In genomic region chr17:33292184-33292980, GRCh38 we compare ENCODE assay signal across 8 cellular contexts. TPM values are rescaled to one million over a fixed set of nuclear protein-coding genes. Genes with fewer than 3 reads are reported as not detected.
A peak's percentile ranks its signal among the peaks of the same experiment; 100 is the strongest.
DNase-seq lines count a peak whose midpoint lies in the region; ATAC-seq, FAIRE-seq and TF ChIP-seq lines count a peak whose summit lies in the region.
"Had no signal": no experiment of that assay in that cellular context is flagged by ENCODE, and none has a peak within 500 bp of the region (broad histone marks: within the 10 kb centered on the region; RNA-seq: fewer than 3 reads in every experiment).

No MANE protein-coding gene starts in this region.

- DNase-seq in GM12891 (ENCODE audit: insufficient read length, low spot score), result peak; percentile 24
- DNase-seq in RWPE2 (ENCODE audit: low spot score), result no peak
- DNase-seq in glomerular visceral epithelial cell (ENCODE audit: extremely low spot score), result peak; percentile 51
- no peak for DNase-seq in activated gamma-delta T cell (lab: John Stamatoyannopoulos, UW)
- no peak for DNase-seq in cerebellar cortex (ENCODE audit: low spot score)
- no peak for DNase-seq in putamen (ENCODE audit: low spot score)

- H3K9ac ChIP-seq in skeletal muscle satellite cell (ENCODE audit: low read depth, low read length), result no peak overlapping the region

- no peak for TF ChIP-seq POLR2A in GM12891 (IDR thresholded peaks at IDR 0.05; ENCODE audit: low read depth, low read length)

- H3K27me3 ChIP-seq in RWPE2 (ENCODE audit: insufficient read depth, poor library complexity, severe bottlenecking) (peaks cover 10% of the 10 kb centered on the region), skeletal muscle satellite cell (ENCODE audit: control insufficient read depth, insufficient read depth, low read length) (peaks cover 60% of the 10 kb centered on the region)

- H3K4me1 ChIP-seq in RWPE2 (ENCODE audit: insufficient read depth, poor library complexity, severe bottlenecking), result no peaks in the 10 kb centered on the region
- peaks cover 19% of the 10 kb centered on the region for H3K4me1 ChIP-seq in skeletal muscle satellite cell (ENCODE audit: control insufficient read depth, insufficient read depth, low read length)

- peak overlapping the region; percentile 97 for H3K4me2 ChIP-seq in skeletal muscle satellite cell (ENCODE audit: low read length)

- no peaks in the 10 kb centered on the region for H3K36me3 ChIP-seq in RWPE2 (ENCODE audit: low read depth)
- H3K36me3 ChIP-seq in skeletal muscle satellite cell (ENCODE audit: insufficient read depth, low read length), result no peaks in the 10 kb centered on the region

- peak overlapping the region; percentile 41 for H3K4me3 ChIP-seq in RWPE2 (ENCODE audit: severe bottlenecking)
- H3K4me3 ChIP-seq in skeletal muscle satellite cell (ENCODE audit: low read length), result peak overlapping the region; percentile 69

- no peak overlapping the region for H3K27ac ChIP-seq in RWPE2 (ENCODE audit: poor library complexity, severe bottlenecking)

- TF ChIP-seq CTCF in RWPE2 (IDR thresholded peaks at IDR 0.05; ENCODE audit: poor library complexity, severe bottlenecking), result peak; percentile 44

- H3K9me3 ChIP-seq in RWPE2 (ENCODE audit: severe bottlenecking) (no peaks in the 10 kb centered on the region), skeletal muscle satellite cell (replicated peaks; ENCODE audit: low read length) (no peaks in the 10 kb centered on the region)

- no peak for FAIRE-seq in GM12891 (lab: Jason Lieb, UNC)

- peak; percentile 61 for ATAC-seq in RWPE2 (ENCODE audit: low read depth)

TF ChIP-seq in GM12891, 5 proteins besides CTCF, POLR2A, EP300 and RAD21:
- TF ChIP-seq SPI1 (IDR thresholded peaks at IDR 0.05; ENCODE audit: low read depth, low read length), result no peak
- TF ChIP-seq POLR2AphosphoS5 (IDR thresholded peaks at IDR 0.05; ENCODE audit: low read depth, low read length), result no peak
- no peak for TF ChIP-seq PAX5 (IDR thresholded peaks at IDR 0.05; ENCODE audit: insufficient read depth, low read length, severe bottlenecking)
- no peak for TF ChIP-seq TAF1 (IDR thresholded peaks at IDR 0.05; ENCODE audit: low read depth, low read length)
- TF ChIP-seq POU2F2 (IDR thresholded peaks at IDR 0.05; ENCODE audit: low read depth, low read length), result no peak
TF ChIP-seq in GM12891: peak in this region for 0.

RNA-seq across cellular contexts. Expression of gene ASIC2, which starts 0.7 kb away (rescaled TPM):
- polyA plus RNA-seq in GM12891 (2012; ENCODE audit: low read depth, missing spikeins), result not detected
- total RNA-seq in skeletal muscle satellite cell (2012; rRNA removed), result 0.22 and 0.25 TPM in 2 replicates
- polyA plus RNA-seq: liver had no signal

Comparison
In these comparisons a context has a peak if more than half of its experiments do, and no peak if none do; other contexts are left out.
1. DNase-seq: peak in GM12891 (single experiment) and glomerular visceral epithelial cell (single experiment); none in RWPE2 (single experiment), activated gamma-delta T cell (single experiment), cerebellar cortex (single experiment) and putamen (single experiment).